ENCODE assay signal across 8 cellular contexts in genomic region chr17:42016411-42016831, GRCh38. TPM values are rescaled to one million over a fixed set of nuclear protein-coding genes. Genes with fewer than 3 reads are reported as not detected.
DNase-seq lines count a peak whose midpoint lies in the region; ATAC-seq and TF ChIP-seq lines count a peak whose summit lies in the region.

No MANE protein-coding gene starts in this region.

- peak overlapping the region; percentile 99 for H3K4me3 ChIP-seq in AG04450 (ENCODE audit: low read depth, low read length)
- H3K4me3 ChIP-seq in left ventricle myocardium inferior = peak overlapping the region; percentile 84
- H3K4me3 ChIP-seq in skeletal muscle cell (ENCODE audit: low read depth, low read length) = peak overlapping the region; percentile 96

- CTCF ChIA-PET in AG04450 (lab: Charles Lee) = interaction anchor here (0.7 to 2.6 kb wide), 7 partner anchors 9 to 320 kb away, joined by 3 to 14 read pairs (median 4); no protein-coding TSS in a partner anchor

- no peak for ATAC-seq in activated T-cell treated with anti-CD3 and anti-CD28 coated beads, Interleukin-2, amount 50 U/mL, for 72 hours (replicated peaks in 1 of 2)

- POLR2A ChIA-PET in AG04450 (lab: Yijun Ruan, JAX) = interaction anchor here (1.3 to 1.4 kb wide), 3 partner anchors 10 to 91 kb away, joined by 3 to 8 read pairs (median 6); no protein-coding TSS in a partner anchor

- peak overlapping the region; percentile 97 to 98 for H3K4me3 Mint-ChIP-seq in activated T-cell treated with anti-CD3 and anti-CD28 coated beads, Interleukin-2, amount 50 U/mL, for 72 hours

- H3K4me1 ChIP-seq in left ventricle myocardium inferior = peaks cover 91% of the 10 kb centered on the region

- peak overlapping the region; percentile 98 for H3K27ac Mint-ChIP-seq in activated T-cell treated with anti-CD3 and anti-CD28 coated beads, Interleukin-2, amount 50 U/mL, for 72 hours

- H3K36me3 ChIP-seq in left ventricle myocardium inferior = peaks cover under 1% of the 10 kb centered on the region

- peaks cover 1 to 7% of the 10 kb centered on the region in 2 donors for H3K9me3 Mint-ChIP-seq in activated T-cell treated with anti-CD3 and anti-CD28 coated beads, Interleukin-2, amount 50 U/mL, for 72 hours

- intact Hi-C loops in left ventricle myocardium inferior (cut with micrococcal nuclease) = no loop called here

- H3K4me1 Mint-ChIP-seq in activated T-cell treated with anti-CD3 and anti-CD28 coated beads, Interleukin-2, amount 50 U/mL, for 72 hours (ENCODE audit: low read depth) = peaks cover 75% of the 10 kb centered on the region

- no peak for DNase-seq in AG04450 (ENCODE audit: low read depth, low spot score)
- peak; percentile 22 for DNase-seq in HCEC 1CT
- peak; percentile 19 to 25 for DNase-seq in activated T-cell treated with anti-CD3 and anti-CD28 coated beads, Interleukin-2, amount 50 U/mL, for 72 hours
- no peak for DNase-seq in left ventricle myocardium inferior
- no peak for DNase-seq in skeletal muscle cell (ENCODE audit: low read depth)
- DNase-seq in iPS-NIHi7 (ENCODE audit: extremely low spot score) = no peak
- no peak for DNase-seq in ureter (ENCODE audit: low spot score)
- DNase-seq in AG20443 (ENCODE audit: low spot score) = no peak

- peak overlapping the region; percentile 87 for H3K27ac ChIP-seq in AG04450 (ENCODE audit: low read depth, low read length)
- peak overlapping the region; percentile 90 for H3K27ac ChIP-seq in left ventricle myocardium inferior (replicated peaks)

- H3K27me3 Mint-ChIP-seq in activated T-cell treated with anti-CD3 and anti-CD28 coated beads, Interleukin-2, amount 50 U/mL, for 72 hours (ENCODE audit: low read depth) = no peaks in the 10 kb centered on the region

- H3K27me3 ChIP-seq in AG04450 (ENCODE audit: control insufficient read depth, insufficient read depth, low read length) (no peaks in the 10 kb centered on the region), left ventricle myocardium inferior (ENCODE audit: low read depth) (no peaks in the 10 kb centered on the region)

- peaks cover 3 to 19% of the 10 kb centered on the region in 2 donors for H3K36me3 Mint-ChIP-seq in activated T-cell treated with anti-CD3 and anti-CD28 coated beads, Interleukin-2, amount 50 U/mL, for 72 hours (ENCODE audit: insufficient read depth in 2 of 2)

- TF ChIP-seq CTCF in AG04450 (IDR thresholded peaks at IDR 0.05; ENCODE audit: low read depth, low read length) (no peak), left ventricle myocardium inferior (IDR thresholded peaks at IDR 0.05; ENCODE audit: borderline replicate concordance) (no peak)

- H3K9me3 ChIP-seq in AG04450 (ENCODE audit: control insufficient read depth, insufficient read depth, low read length) (peaks cover 4% of the 10 kb centered on the region; the same call in 1 of the 2 replicates), left ventricle myocardium inferior (replicated peaks) (no peaks in the 10 kb centered on the region)

RNA-seq across cellular contexts. Expression of gene DNAJC7, which starts 0.8 kb away (rescaled TPM):
- polyA plus RNA-seq in AG04450 (2011; rRNA removed) = 62.0 and 66.4 TPM in 2 replicates
- polyA minus RNA-seq in AG04450 (2011; rRNA and poly(A)+ RNA removed) = 46.4 and 57.9 TPM in 2 replicates
- total RNA-seq in activated T-cell treated with anti-CD3 and anti-CD28 coated beads, Interleukin-2, amount 50 U/mL, for 72 hours = 100 to 1,000 TPM; 106 to 117 TPM
- total RNA-seq in left ventricle myocardium inferior = 71.2 TPM
- 111 TPM for total RNA-seq in ureter

RNA-seq across cellular contexts. Expression of gene NKIRAS2, which starts 3.5 kb away (rescaled TPM):
- 46.5 and 51.3 TPM in 2 replicates for polyA plus RNA-seq in AG04450 (2011; rRNA removed)
- polyA minus RNA-seq in AG04450 (2011; rRNA and poly(A)+ RNA removed) = 28.8 and 37.3 TPM in 2 replicates
- 10 to 100 TPM; 18.6 to 24.3 TPM for total RNA-seq in activated T-cell treated with anti-CD3 and anti-CD28 coated beads, Interleukin-2, amount 50 U/mL, for 72 hours
- total RNA-seq in left ventricle myocardium inferior (50.9 TPM), ureter (20.8 TPM)

RNA-seq across cellular contexts. Expression of gene C17orf113, which starts 34.0 kb away (rescaled TPM):
- polyA plus RNA-seq in AG04450 (2011; rRNA removed) = 0.07 and 0.09 TPM in 2 replicates
- 0.09 and 0.14 TPM in 2 replicates for polyA minus RNA-seq in AG04450 (2011; rRNA and poly(A)+ RNA removed)
- total RNA-seq in activated T-cell treated with anti-CD3 and anti-CD28 coated beads, Interleukin-2, amount 50 U/mL, for 72 hours = 1 to 10 TPM in 1 of 2 donors, under 1 TPM in 1; 0.86 to 1.3 TPM
- total RNA-seq in left ventricle myocardium inferior (0.63 TPM), ureter (1.9 TPM)

RNA-seq across cellular contexts. Expression of gene CNP, which starts 49.8 kb away (rescaled TPM):
- 53.0 and 85.7 TPM in 2 replicates for polyA plus RNA-seq in AG04450 (2011; rRNA removed)
- 126 and 219 TPM in 2 replicates for polyA minus RNA-seq in AG04450 (2011; rRNA and poly(A)+ RNA removed)
- total RNA-seq in activated T-cell treated with anti-CD3 and anti-CD28 coated beads, Interleukin-2, amount 50 U/mL, for 72 hours = 10 to 100 TPM; 51.4 to 53.8 TPM
- total RNA-seq in left ventricle myocardium inferior (24.9 TPM), ureter (45.7 TPM)

Comparison
In these comparisons a context has a peak if more than half of its experiments do, and no peak if none do; other contexts are left out.
1. DNase-seq: peak in HCEC 1CT (single experiment) and activated T-cell treated with anti-CD3 and anti-CD28 coated beads, Interleukin-2, amount 50 U/mL, for 72 hours (2 of 2); none in AG04450 (single experiment), left ventricle myocardium inferior (single experiment), skeletal muscle cell (single experiment), iPS-NIHi7 (single experiment), ureter (single experiment) and AG20443 (single experiment).
2. Peak in every context shown above with its lines, with median percentiles within 50 percentile points of each other: H3K4me3 ChIP-seq.